In the genomic region with DNA sequence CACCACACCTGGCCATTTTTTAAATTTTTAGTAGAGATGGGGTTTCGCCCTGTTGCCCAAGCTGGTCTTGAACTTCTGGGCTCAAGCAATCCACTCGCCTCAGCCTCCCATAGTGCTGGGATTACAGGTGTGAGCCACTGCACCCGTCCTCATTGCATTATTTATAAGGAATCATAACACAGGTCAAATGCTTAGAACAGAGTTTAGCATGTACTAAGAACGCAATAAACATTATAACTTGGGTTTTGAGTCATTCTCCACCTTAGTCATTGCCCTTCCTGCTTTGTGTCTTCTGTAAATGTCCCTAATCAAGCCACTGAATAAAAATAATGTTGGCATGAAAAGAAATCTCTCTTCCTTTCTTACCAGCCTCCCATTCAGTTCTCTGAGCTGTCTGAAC, we compare ENCODE assay signal across 31 cellular contexts. TPM values are rescaled to one million over a fixed set of nuclear protein-coding genes. Genes with fewer than 3 reads are reported as not detected.
DNase-seq lines count a peak whose midpoint lies in the region; ATAC-seq and TF ChIP-seq lines count a peak whose summit lies in the region.
"Had no signal": no experiment of that assay in that cellular context is flagged by ENCODE, and none has a peak within 500 bp of the region (broad histone marks: within the 10 kb centered on the region; RNA-seq: fewer than 3 reads in every experiment).

No MANE protein-coding gene starts in this region.

- no peaks in the 10 kb centered on the region for H3K36me3 ChIP-seq in mucosa of descending colon (ENCODE audit: low read depth)
- H3K36me3 ChIP-seq: BE2C; BLaER1; BLaER1 treated with 17β-estradiol and CSF1 and Interleukin-3, amounts not matched to agents 10 nM and 100 nM had no signal

- H3K4me3 ChIP-seq in mucosa of descending colon, result no peak overlapping the region
- H3K4me3 ChIP-seq: A549; BLaER1; BLaER1 treated with 17β-estradiol and CSF1 and Interleukin-3, amounts not matched to agents 10 nM and 100 nM had no signal

- no peaks in the 10 kb centered on the region for H3K9me3 ChIP-seq in mucosa of descending colon
- H3K9me3 ChIP-seq: A549, BE2C, Caco-2 had no signal

- no peak for TF ChIP-seq CTCF in mucosa of descending colon (IDR thresholded peaks at IDR 0.05)

- peaks cover 2% of the 10 kb centered on the region for H3K4me1 ChIP-seq in mucosa of descending colon (ENCODE audit: low read depth)
- H3K4me1 ChIP-seq: A549; BE2C; BLaER1; BLaER1 treated with 17β-estradiol and CSF1 and Interleukin-3, amounts not matched to agents 10 nM and 100 nM; Caco-2 had no signal

- ATAC-seq in left colon, result peak; percentile 54
- peak; percentile 71 for ATAC-seq in mucosa of descending colon
- ATAC-seq: A549; CD8-positive, alpha-beta T cell had no signal

- DNase-seq in left colon (no peak), mucosa of descending colon (no peak), SHP77 (lab: John Stamatoyannopoulos, UW) (no peak), SKM-1 treated with dmso at 0.1 percent for 144 hours (lab: John Stamatoyannopoulos, UW; ENCODE audit: unreplicated experiment) (no peak)
- DNase-seq: 8988T; ACHN; AML-193; BE2C; C1 segment of cervical spinal cord; Caco-2; Calu3; CD4-positive, alpha-beta memory T cell; CD4-positive, alpha-beta T cell; CD4-positive, CD25-positive, alpha-beta regulatory T cell; CD8-positive, alpha-beta memory T cell; CD8-positive, alpha-beta T cell; COR-L47; DMS 273 treated with DMSO at 0.1 percent for 48 hours; DMS153; DMS53; DMS79; DMS79 treated with DMSO at 0.1 percent for 48 hours; DND-41; EL had no signal

- intact Hi-C loops in left colon (cut with DNase I, micrococcal nuclease) (no loop called here), mucosa of descending colon (cut with DNase I, micrococcal nuclease) (no loop called here)

RNA-seq across cellular contexts. Expression of a gene that starts 38.5 kb away (rescaled TPM):
- total RNA-seq in left colon (1 to 10 TPM; 3.2 to 3.8 TPM), mucosa of descending colon (1 to 10 TPM; 2.9 to 3.6 (median 3.2) TPM)
- total RNA-seq: A172; B cell; CD4-positive, alpha-beta memory T cell; CD4-positive, alpha-beta T cell; CD8-positive, alpha-beta memory T cell; CD8-positive, alpha-beta T cell had no signal

RNA-seq across cellular contexts. Expression of a gene that starts 58.0 kb away (rescaled TPM):
- total RNA-seq in left colon (not detected), mucosa of descending colon (not detected)
- total RNA-seq: A172; A673; B cell; Caco-2; Calu3; CD4-positive, alpha-beta memory T cell; CD4-positive, alpha-beta T cell; CD4-positive, CD25-positive, alpha-beta regulatory T cell; CD8-positive, alpha-beta memory T cell; CD8-positive, alpha-beta T cell; Daoy had no signal
